Comparison of ENCODE assay signal across 9 cellular contexts in the genomic region with DNA sequence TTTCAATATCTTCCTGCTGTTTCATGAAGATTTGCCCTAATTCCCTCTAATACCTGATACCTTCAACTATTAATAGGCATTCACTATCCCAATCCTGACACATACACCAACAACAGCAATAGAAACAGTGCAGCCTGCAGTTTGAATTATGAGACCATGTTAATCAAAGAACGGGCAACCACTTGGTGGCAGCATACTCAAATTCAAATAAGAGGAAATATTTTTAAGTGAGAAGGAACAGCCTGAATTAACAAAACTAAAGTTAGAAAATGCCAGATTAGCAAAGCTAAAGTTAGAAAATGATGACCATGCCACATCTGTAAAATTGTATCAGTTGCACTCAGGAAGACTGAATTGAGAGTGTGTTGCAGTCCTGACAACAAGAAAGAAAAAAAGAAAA.
A peak's percentile ranks its signal among the peaks of the same experiment; 100 is the strongest.
DNase-seq lines count a peak whose midpoint lies in the region; ATAC-seq, FAIRE-seq and TF ChIP-seq lines count a peak whose summit lies in the region.
"Had no signal": no experiment of that assay in that cellular context is flagged by ENCODE, and none has a peak within 500 bp of the region (broad histone marks: within the 10 kb centered on the region; RNA-seq: fewer than 3 reads in every experiment).

No MANE protein-coding gene starts in this region.

- H3K4me2 ChIP-seq in smooth muscle cell = no peak overlapping the region

- no peaks in the 10 kb centered on the region for H3K79me2 ChIP-seq in smooth muscle cell (ENCODE audit: low read depth)

- WGBS in smooth muscle cell (ENCODE audit: low lambda C conversion rate) = 51% methylated on average over 1 of the region's 1 CpG

- POLR2A ChIA-PET in activated CD8-positive, alpha-beta T cell treated with anti-CD3 and anti-CD28 coated beads for 36 hours (lab: Charles Lee) = no interaction called here
- POLR2A ChIA-PET in activated CD8-positive, alpha-beta T cell treated with anti-CD3 and anti-CD28 coated beads, Interleukin-2, amount 10 ng/mL, durations not matched to agents 7 days and 5 days (lab: Charles Lee) = no interaction called here

- FAIRE-seq in D721Med (lab: Jason Lieb, UNC) = no peak
- FAIRE-seq: kidney had no signal

- H3K36me3 Mint-ChIP-seq in activated CD8-positive, alpha-beta T cell treated with anti-CD3 and anti-CD28 coated beads for 36 hours (ENCODE audit: low read depth) = no peaks in the 10 kb centered on the region
- H3K36me3 Mint-ChIP-seq in activated CD8-positive, alpha-beta T cell treated with anti-CD3 and anti-CD28 coated beads, Interleukin-2, amount 10 ng/mL, durations not matched to agents 7 days and 5 days (ENCODE audit: low read depth) = no peaks in the 10 kb centered on the region

- peak; percentile 22 for TF ChIP-seq CTCF in activated CD8-positive, alpha-beta T cell treated with anti-CD3 and anti-CD28 coated beads for 36 hours (IDR thresholded peaks at IDR 0.05)
- TF ChIP-seq CTCF in dorsolateral prefrontal cortex (IDR thresholded peaks at IDR 0.05 in 54 of 56, conservative IDR thresholded peaks at IDR 0.05 in 2 of 56; ENCODE audit: low read depth in 1 of 56, partially characterized antibody in 56 of 56) (peak in 39 of 56 donors; percentile 13 to 53 (median 30)), smooth muscle cell (IDR thresholded peaks at IDR 0.05; ENCODE audit: borderline replicate concordance, insufficient read depth, poor library complexity, severe bottlenecking) (peak; percentile 39), D721Med (IDR thresholded peaks at IDR 0.05; ENCODE audit: insufficient read depth, missing control alignments) (no peak)

- H3K27me3 Mint-ChIP-seq in activated CD8-positive, alpha-beta T cell treated with anti-CD3 and anti-CD28 coated beads for 36 hours = no peaks in the 10 kb centered on the region
- no peaks in the 10 kb centered on the region for H3K27me3 Mint-ChIP-seq in activated CD8-positive, alpha-beta T cell treated with anti-CD3 and anti-CD28 coated beads, Interleukin-2, amount 10 ng/mL, durations not matched to agents 7 days and 5 days (ENCODE audit: low read depth)

- CTCF ChIA-PET in activated CD8-positive, alpha-beta T cell treated with anti-CD3 and anti-CD28 coated beads for 36 hours (lab: Charles Lee) = no interaction called here
- CTCF ChIA-PET in activated CD8-positive, alpha-beta T cell treated with anti-CD3 and anti-CD28 coated beads, Interleukin-2, amount 10 ng/mL, durations not matched to agents 7 days and 5 days (lab: Charles Lee) = no interaction called here

- no peaks in the 10 kb centered on the region for H3K4me1 ChIP-seq in smooth muscle cell (ENCODE audit: low read depth)
- no peaks in the 10 kb centered on the region for H3K4me1 ChIP-seq in effector memory CD4-positive, alpha-beta T cell (ENCODE audit: control insufficient read depth, insufficient read depth, low read length, poor library complexity, severe bottlenecking)

- H3K4me3 ChIP-seq in dorsolateral prefrontal cortex (no peak overlapping the region), smooth muscle cell (no peak overlapping the region)
- H3K4me3 ChIP-seq in effector memory CD4-positive, alpha-beta T cell (ENCODE audit: insufficient read depth, low read depth, low read length, poor library complexity, severe bottlenecking) = no peak overlapping the region

- no peaks in the 10 kb centered on the region for H3F3A ChIP-seq in smooth muscle cell (ENCODE audit: low read depth)

- H3K36me3 ChIP-seq in smooth muscle cell (ENCODE audit: low read depth) = no peaks in the 10 kb centered on the region
- no peaks in the 10 kb centered on the region for H3K36me3 ChIP-seq in effector memory CD4-positive, alpha-beta T cell (ENCODE audit: control insufficient read depth, insufficient read depth, low read length)

- no peak overlapping the region for H3K4me3 Mint-ChIP-seq in activated CD8-positive, alpha-beta T cell treated with anti-CD3 and anti-CD28 coated beads for 36 hours
- H3K4me3 Mint-ChIP-seq in activated CD8-positive, alpha-beta T cell treated with anti-CD3 and anti-CD28 coated beads, Interleukin-2, amount 10 ng/mL, durations not matched to agents 7 days and 5 days = no peak overlapping the region

- H3K4me1 Mint-ChIP-seq in activated CD8-positive, alpha-beta T cell treated with anti-CD3 and anti-CD28 coated beads for 36 hours (ENCODE audit: low read depth) = no peaks in the 10 kb centered on the region
- H3K4me1 Mint-ChIP-seq in activated CD8-positive, alpha-beta T cell treated with anti-CD3 and anti-CD28 coated beads, Interleukin-2, amount 10 ng/mL, durations not matched to agents 7 days and 5 days (ENCODE audit: low read depth) = no peaks in the 10 kb centered on the region

- H3K27me3 ChIP-seq in dorsolateral prefrontal cortex (peaks cover 0 to 29% (median 2%) of the 10 kb centered on the region in 45 donors), smooth muscle cell (ENCODE audit: low read depth) (no peaks in the 10 kb centered on the region)
- no peaks in the 10 kb centered on the region for H3K27me3 ChIP-seq in effector memory CD4-positive, alpha-beta T cell (replicated peaks; ENCODE audit: control insufficient read depth, insufficient read depth, low read length, poor library complexity, severe bottlenecking)

- H3K27ac ChIP-seq in dorsolateral prefrontal cortex (no peak overlapping the region), smooth muscle cell (ENCODE audit: low read depth) (no peak overlapping the region)
- H3K27ac ChIP-seq in effector memory CD4-positive, alpha-beta T cell (ENCODE audit: insufficient read depth, low read length, poor library complexity, severe bottlenecking) = no peak overlapping the region

- no peaks in the 10 kb centered on the region for H3K9me3 Mint-ChIP-seq in activated CD8-positive, alpha-beta T cell treated with anti-CD3 and anti-CD28 coated beads for 36 hours
- no peaks in the 10 kb centered on the region for H3K9me3 Mint-ChIP-seq in activated CD8-positive, alpha-beta T cell treated with anti-CD3 and anti-CD28 coated beads, Interleukin-2, amount 10 ng/mL, durations not matched to agents 7 days and 5 days (ENCODE audit: insufficient read depth)

- H3K27ac Mint-ChIP-seq in activated CD8-positive, alpha-beta T cell treated with anti-CD3 and anti-CD28 coated beads for 36 hours = no peak overlapping the region
- no peak overlapping the region for H3K27ac Mint-ChIP-seq in activated CD8-positive, alpha-beta T cell treated with anti-CD3 and anti-CD28 coated beads, Interleukin-2, amount 10 ng/mL, durations not matched to agents 7 days and 5 days

- intact Hi-C loops in activated CD8-positive, alpha-beta T cell treated with anti-CD3 and anti-CD28 coated beads for 36 hours (cut with micrococcal nuclease) = no loop called here
- intact Hi-C loops in dorsolateral prefrontal cortex (cut with DNase I) = no loop called here

- DNase-seq in activated CD8-positive, alpha-beta T cell treated with anti-CD3 and anti-CD28 coated beads for 36 hours = peak; percentile 31
- no peak for DNase-seq in activated CD8-positive, alpha-beta T cell treated with anti-CD3 and anti-CD28 coated beads, Interleukin-2, amount 10 ng/mL, durations not matched to agents 7 days and 5 days
- DNase-seq in NCI-H460 (ENCODE audit: extremely low read depth, low read depth) = peak; percentile 46
- peak in 1 of 10 donors; percentile 10 for DNase-seq in dorsolateral prefrontal cortex
- DNase-seq in smooth muscle cell (lab: John Stamatoyannopoulos, UW; ENCODE audit: unreplicated experiment) = no peak
- DNase-seq in dedifferentiated amniotic fluid mesenchymal stem cell (ENCODE audit: extremely low spot score) = no peak
- no peak for DNase-seq in D721Med (ENCODE audit: insufficient read length, low spot score)
- DNase-seq in effector memory CD4-positive, alpha-beta T cell = no peak
- DNase-seq: kidney had no signal

- no peak overlapping the region for H3K9ac ChIP-seq in smooth muscle cell (ENCODE audit: low read depth)

- no peak overlapping the region for H2AFZ ChIP-seq in smooth muscle cell (ENCODE audit: low read depth)

- H3K9me3 ChIP-seq in smooth muscle cell (replicated peaks; ENCODE audit: low read depth) = no peaks in the 10 kb centered on the region
- no peaks in the 10 kb centered on the region for H3K9me3 ChIP-seq in effector memory CD4-positive, alpha-beta T cell (ENCODE audit: control insufficient read depth, low read length)

- no peak for ATAC-seq in activated CD8-positive, alpha-beta T cell treated with anti-CD3 and anti-CD28 coated beads for 36 hours
- no peak for ATAC-seq in activated CD8-positive, alpha-beta T cell treated with anti-CD3 and anti-CD28 coated beads, Interleukin-2, amount 10 ng/mL, durations not matched to agents 7 days and 5 days

- H4K20me1 ChIP-seq in smooth muscle cell (ENCODE audit: low read depth) = no peaks in the 10 kb centered on the region

Comparison
In these comparisons a context has a peak if more than half of its experiments do, and no peak if none do; other contexts are left out.
1. DNase-seq: peak in activated CD8-positive, alpha-beta T cell treated with anti-CD3 and anti-CD28 coated beads for 36 hours (single experiment) and NCI-H460 (single experiment); none in activated CD8-positive, alpha-beta T cell treated with anti-CD3 and anti-CD28 coated beads, Interleukin-2, amount 10 ng/mL, durations not matched to agents 7 days and 5 days (single experiment), smooth muscle cell (single experiment), dedifferentiated amniotic fluid mesenchymal stem cell (single experiment), D721Med (single experiment) and effector memory CD4-positive, alpha-beta T cell (0 of 3).